8 cellular contexts compared by ENCODE assay signal in genomic region chr1:112466078-112466660, GRCh38. TPM values are rescaled to one million over a fixed set of nuclear protein-coding genes. Genes with fewer than 3 reads are reported as not detected.
A peak's percentile ranks its signal among the peaks of the same experiment; 100 is the strongest.
DNase-seq lines count a peak whose midpoint lies in the region; ATAC-seq and TF ChIP-seq lines count a peak whose summit lies in the region.

No MANE protein-coding gene starts in this region.

- H3K27ac Mint-ChIP-seq in progenitor cell of endocrine pancreas = peak overlapping the region; percentile 90

- H3K27me3 ChIP-seq in heart left ventricle (no peaks in the 10 kb centered on the region), upper lobe of right lung (no peaks in the 10 kb centered on the region)

- H3K4me1 Mint-ChIP-seq in progenitor cell of endocrine pancreas (ENCODE audit: low read depth) = peaks cover 32% of the 10 kb centered on the region

- peak overlapping the region; percentile 43 for H3K27ac ChIP-seq in adipose tissue (ENCODE audit: low read depth, low read length)
- peak overlapping the region; percentile 39 to 77 (median 71) for H3K27ac ChIP-seq in heart left ventricle
- H3K27ac ChIP-seq in upper lobe of right lung = peak overlapping the region; percentile 59

- no peaks in the 10 kb centered on the region for H3K9me3 Mint-ChIP-seq in progenitor cell of endocrine pancreas (ENCODE audit: low read depth)

- H3K27me3 Mint-ChIP-seq in progenitor cell of endocrine pancreas = peaks cover 49% of the 10 kb centered on the region

- peak in 1 of 2 donors; percentile 40 for TF ChIP-seq POLR2A in heart left ventricle (IDR thresholded peaks at IDR 0.05)

- ATAC-seq in HG02798 (IDR thresholded peaks at IDR 0.05; ENCODE audit: poor library complexity, unreplicated experiment) (peak; percentile 89), heart left ventricle (peak; percentile 88 to 96 (median 93)), upper lobe of right lung (peak; percentile 95)

- intact Hi-C loops in heart left ventricle (cut with DNase I) = loop anchor here (1.0 to 10.0 kb wide), 4 partner anchors 75 to 239 kb away; partner anchors contain the start of gene RHOC (in 2 of the 10)
- intact Hi-C loops in upper lobe of right lung (cut with DNase I) = no loop called here

- no peaks in the 10 kb centered on the region for H3K36me3 ChIP-seq in heart left ventricle
- H3K36me3 ChIP-seq in upper lobe of right lung = no peaks in the 10 kb centered on the region

- peak; percentile 77 for TF ChIP-seq CTCF in GM12875 (IDR thresholded peaks at IDR 0.05; ENCODE audit: borderline replicate concordance, insufficient read depth, low read depth, low read length)
- TF ChIP-seq CTCF in heart left ventricle (IDR thresholded peaks at IDR 0.05) = peak; percentile 75 to 97 (median 87)
- TF ChIP-seq CTCF in progenitor cell of endocrine pancreas (IDR thresholded peaks at IDR 0.05; ENCODE audit: unreplicated experiment) = peak; percentile 89
- peak; percentile 85 for TF ChIP-seq CTCF in upper lobe of right lung (IDR thresholded peaks at IDR 0.05)

- H3K9me3 ChIP-seq in heart left ventricle = no peaks in the 10 kb centered on the region
- no peaks in the 10 kb centered on the region for H3K9me3 ChIP-seq in upper lobe of right lung

- peak overlapping the region; percentile 31 for H3K4me3 ChIP-seq in GM12875 (ENCODE audit: low read depth, low read length)
- peak overlapping the region in 11 of 12 donors; percentile 1 to 59 (median 48) for H3K4me3 ChIP-seq in heart left ventricle
- peak overlapping the region; percentile 41 for H3K4me3 ChIP-seq in upper lobe of right lung

- H3K4me1 ChIP-seq in heart left ventricle (peaks cover 0 to 29% (median 14%) of the 10 kb centered on the region in 12 donors), upper lobe of right lung (peaks cover 20% of the 10 kb centered on the region)

- DNase-seq in NCI-H1417 treated with DMSO at 0.1 percent for 48 hours (lab: John Stamatoyannopoulos, UW) (peak; percentile 66), SW480 (ENCODE audit: low spot score) (peak; percentile 81), heart left ventricle (peak; percentile 97 to 98 (median 97)), progenitor cell of endocrine pancreas (ENCODE audit: low spot score, unreplicated experiment) (peak; percentile 88), upper lobe of right lung (peak; percentile 97)

- no peaks in the 10 kb centered on the region for H3K36me3 Mint-ChIP-seq in progenitor cell of endocrine pancreas (ENCODE audit: insufficient read depth)

- 1% methylated on average over 31 of the region's 31 CpGs for WGBS in adipose tissue, 3 donors
- WGBS in heart left ventricle, 4 donors = 1 to 3% (median 2%) methylated on average over 26 to 31 of the region's 31 CpGs

- peak overlapping the region; percentile 50 for H3K4me3 Mint-ChIP-seq in progenitor cell of endocrine pancreas (ENCODE audit: low read depth)

RNA-seq across cellular contexts. Expression of gene WNT2B, which starts 42.6 kb away (rescaled TPM):
- polyA plus RNA-seq in adipose tissue (1 to 10 TPM in 2 of 3 donors, under 1 TPM in 1; 0.52 to 2.6 (median 1.3) TPM), heart left ventricle (1 to 10 TPM in 1 of 2 donors, under 1 TPM in 1; 0.71 to 1.6 TPM)
- total RNA-seq in heart left ventricle (10 to 100 TPM in 1 of 9 donors, 1 to 10 TPM in 8; 1.6 to 16.2 (median 2.8) TPM), progenitor cell of endocrine pancreas (0.77 and 1.6 TPM in 2 replicates), upper lobe of right lung (8.5 TPM)

Comparison
In these comparisons a context has a peak if more than half of its experiments do, and no peak if none do; other contexts are left out.
1. Peak in every context shown above with its lines: DNase-seq, ATAC-seq, H3K4me3 ChIP-seq and H3K27ac ChIP-seq.